ENCODE assay signal across 17 cellular contexts in genomic region chr18:55743133-55743532, GRCh38.
A peak's percentile ranks its signal among the peaks of the same experiment; 100 is the strongest.
DNase-seq lines count a peak whose midpoint lies in the region; ATAC-seq and TF ChIP-seq lines count a peak whose summit lies in the region.
"Had no signal": no experiment of that assay in that cellular context is flagged by ENCODE, and none has a peak within 500 bp of the region (broad histone marks: within the 10 kb centered on the region; RNA-seq: fewer than 3 reads in every experiment).

No MANE protein-coding gene starts in this region.

- peaks cover 4 to 7% of the 10 kb centered on the region in 2 experiments for H3K4me1 ChIP-seq in trophoblast cell (ENCODE audit: control insufficient read depth in 1 of 2, insufficient read depth in 2 of 2, low read length in 2 of 2)
- H3K4me1 ChIP-seq in effector memory CD4-positive, alpha-beta T cell (ENCODE audit: control insufficient read depth, insufficient read depth, low read length, poor library complexity, severe bottlenecking) = no peaks in the 10 kb centered on the region
- H3K4me1 ChIP-seq: BLaER1 had no signal

- H3K27me3 ChIP-seq in trophoblast cell (ENCODE audit: insufficient read depth, low read length) = no peaks in the 10 kb centered on the region
- H3K27me3 ChIP-seq in effector memory CD4-positive, alpha-beta T cell (replicated peaks; ENCODE audit: control insufficient read depth, insufficient read depth, low read length, poor library complexity, severe bottlenecking) = no peaks in the 10 kb centered on the region
- H3K27me3 ChIP-seq: BLaER1 had no signal

- no peaks in the 10 kb centered on the region for H3K36me3 Mint-ChIP-seq in mesothelial cell of epicardium
- H3K36me3 Mint-ChIP-seq: CD4-positive, CD25-positive, alpha-beta regulatory T cell; CD8-positive, alpha-beta T cell had no signal

- no peaks in the 10 kb centered on the region for H3K9me3 Mint-ChIP-seq in mesothelial cell of epicardium
- H3K9me3 Mint-ChIP-seq: CD8-positive, alpha-beta T cell had no signal

- no peak overlapping the region for H2AFZ ChIP-seq in trophoblast cell (ENCODE audit: insufficient read depth, low read length, poor library complexity)

- H3K36me3 ChIP-seq in trophoblast cell (ENCODE audit: control insufficient read depth in 1 of 2, insufficient read depth in 2 of 2, low read length in 2 of 2) = no peaks in the 10 kb centered on the region
- H3K36me3 ChIP-seq in effector memory CD4-positive, alpha-beta T cell (ENCODE audit: control insufficient read depth, insufficient read depth, low read length) = no peaks in the 10 kb centered on the region
- H3K36me3 ChIP-seq: BLaER1 had no signal

- peak overlapping the region; percentile 36 for H2BK5ac ChIP-seq in trophoblast cell (ENCODE audit: low read depth, low read length, poor library complexity)

- WGBS in trophoblast cell (ENCODE audit: extremely low coverage, insufficient coverage, insufficient read length) = no CpG with 5 or more reads among the region's 2 CpGs

- no peak for ATAC-seq in GM18867 (IDR thresholded peaks at IDR 0.05; ENCODE audit: unreplicated experiment)
- ATAC-seq: CD8-positive, alpha-beta T cell had no signal

- no peaks in the 10 kb centered on the region for H3K27me3 Mint-ChIP-seq in mesothelial cell of epicardium (ENCODE audit: low read depth)
- H3K27me3 Mint-ChIP-seq: B cell; CD4-positive, CD25-positive, alpha-beta regulatory T cell had no signal

- H3K79me2 ChIP-seq in trophoblast cell (ENCODE audit: control insufficient read depth, insufficient read depth, low read length, poor library complexity) = no peaks in the 10 kb centered on the region

- H4K8ac ChIP-seq in trophoblast cell (ENCODE audit: low read depth, low read length) = no peak overlapping the region

- H3K9me3 ChIP-seq in trophoblast cell (ENCODE audit: insufficient read depth, low read depth, low read length) = no peaks in the 10 kb centered on the region
- H3K9me3 ChIP-seq in effector memory CD4-positive, alpha-beta T cell (ENCODE audit: control insufficient read depth, low read length) = no peaks in the 10 kb centered on the region
- H3K9me3 ChIP-seq: BLaER1, Caco-2 had no signal

- H3K27ac ChIP-seq in trophoblast cell (ENCODE audit: low read depth, low read length) = no peak overlapping the region
- no peak overlapping the region for H3K27ac ChIP-seq in effector memory CD4-positive, alpha-beta T cell (ENCODE audit: insufficient read depth, low read length, poor library complexity, severe bottlenecking)
- H3K27ac ChIP-seq: BLaER1, C4-2B had no signal

- H3K23ac ChIP-seq in trophoblast cell (ENCODE audit: low read length) = no peak overlapping the region

- no peak overlapping the region for H3K9ac ChIP-seq in trophoblast cell (ENCODE audit: low read length)
- H3K9ac ChIP-seq: BLaER1 had no signal

- no peak overlapping the region for H2AK5ac ChIP-seq in trophoblast cell (ENCODE audit: low read length)

- DNase-seq in M059J (ENCODE audit: low read depth) = peak; percentile 38
- DNase-seq in fibroblast of peridontal ligament (ENCODE audit: extremely low read depth) = peak; percentile 5
- no peak for DNase-seq in trophoblast cell
- DNase-seq in effector memory CD4-positive, alpha-beta T cell = no peak
- DNase-seq in mesothelial cell of epicardium (ENCODE audit: low spot score in 2 of 2, unreplicated experiment in 2 of 2) = no peak
- DNase-seq: Caco-2; CD4-positive, CD25-positive, alpha-beta regulatory T cell; CD8-positive, alpha-beta T cell; DMS153; DND-41; GOT3; H7; HCEC 1CT had no signal

- peak overlapping the region; percentile 83 for H4K91ac ChIP-seq in trophoblast cell (ENCODE audit: low read depth, low read length)

- no peak overlapping the region for H4K12ac ChIP-seq in trophoblast cell (ENCODE audit: low read depth, low read length)

- H3K4me2 ChIP-seq in trophoblast cell (ENCODE audit: low read length) = no peak overlapping the region
- H3K4me2 ChIP-seq: BLaER1 had no signal

- H3K18ac ChIP-seq in trophoblast cell (ENCODE audit: low read length) = no peak overlapping the region

- peak overlapping the region; percentile 69 for H2BK12ac ChIP-seq in trophoblast cell (ENCODE audit: low read length)

- H3K4me1 Mint-ChIP-seq in mesothelial cell of epicardium = peaks cover 8% of the 10 kb centered on the region
- H3K4me1 Mint-ChIP-seq: B cell; CD4-positive, CD25-positive, alpha-beta regulatory T cell had no signal

- no peak for TF ChIP-seq CTCF in mesothelial cell of epicardium (IDR thresholded peaks at IDR 0.05; ENCODE audit: unreplicated experiment)

- H3K79me1 ChIP-seq in trophoblast cell (ENCODE audit: low read length) = peaks cover 14% of the 10 kb centered on the region

- H3K4me3 Mint-ChIP-seq in mesothelial cell of epicardium = no peak overlapping the region
- H3K4me3 Mint-ChIP-seq: B cell; CD4-positive, CD25-positive, alpha-beta regulatory T cell; CD8-positive, alpha-beta T cell had no signal

- no peak overlapping the region for H3K4me3 ChIP-seq in trophoblast cell (ENCODE audit: low read depth, low read length)
- H3K4me3 ChIP-seq in effector memory CD4-positive, alpha-beta T cell (ENCODE audit: insufficient read depth, low read depth, low read length, poor library complexity, severe bottlenecking) = no peak overlapping the region
- H3K4me3 ChIP-seq: BLaER1 had no signal

- H2BK120ac ChIP-seq in trophoblast cell (ENCODE audit: insufficient read depth, low read length, poor library complexity) = no peak overlapping the region

- H3K27ac Mint-ChIP-seq in mesothelial cell of epicardium = no peak overlapping the region
- H3K27ac Mint-ChIP-seq: B cell; CD4-positive, CD25-positive, alpha-beta regulatory T cell; CD8-positive, alpha-beta T cell had no signal

- H3K4ac ChIP-seq in trophoblast cell (ENCODE audit: low read depth, low read length) = no peak overlapping the region

- no peak overlapping the region for H3K14ac ChIP-seq in trophoblast cell (ENCODE audit: low read length)

Comparison
In these comparisons a context has a peak if more than half of its experiments do, and no peak if none do; other contexts are left out.
1. DNase-seq: peak in M059J (single experiment) and fibroblast of peridontal ligament (single experiment); none in trophoblast cell (0 of 2), effector memory CD4-positive, alpha-beta T cell (0 of 3) and mesothelial cell of epicardium (0 of 2).